ENCODE assay signal across 9 cellular contexts in genomic region chr3:69250014-69250413, GRCh38.
DNase-seq lines count a peak whose midpoint lies in the region; ATAC-seq and TF ChIP-seq lines count a peak whose summit lies in the region.
"Had no signal": no experiment of that assay in that cellular context is flagged by ENCODE, and none has a peak within 500 bp of the region (broad histone marks: within the 10 kb centered on the region; RNA-seq: fewer than 3 reads in every experiment).

No MANE protein-coding gene starts in this region.

- H3K27ac ChIP-seq in spleen (no peak overlapping the region), breast epithelium (no peak overlapping the region)

- peaks cover 23% of the 10 kb centered on the region for H3K4me1 ChIP-seq in ES-I3 (ENCODE audit: insufficient read depth, low read length)
- no peaks in the 10 kb centered on the region for H3K4me1 ChIP-seq in spleen
- no peaks in the 10 kb centered on the region for H3K4me1 ChIP-seq in breast epithelium

- TF ChIP-seq CTCF in omental fat pad (IDR thresholded peaks at IDR 0.05) (no peak), spleen (IDR thresholded peaks at IDR 0.05 in 8 of 11, conservative IDR thresholded peaks at IDR 0.05 in 3 of 11) (no peak), breast epithelium (IDR thresholded peaks at IDR 0.05) (no peak)

- intact Hi-C loops in activated CD4-positive, alpha-beta T cell treated with anti-CD3 and anti-CD28 coated beads for 36 hours (cut with DNase I, micrococcal nuclease) = no loop called here
- intact Hi-C loops in spleen (cut with DNase I; ENCODE audit: low total_unique reads) (no loop called here), breast epithelium (cut with DNase I; ENCODE audit: low total_unique reads) (no loop called here)

- POLR2A ChIA-PET in activated CD4-positive, alpha-beta T cell treated with anti-CD3 and anti-CD28 coated beads for 36 hours (lab: Charles Lee) = no interaction called here

- 77 to 91% (median 83%) methylated on average over 8 of the region's 8 CpGs for WGBS in spleen, 5 donors

- peak; percentile 38 for DNase-seq in activated CD4-positive, alpha-beta T cell treated with anti-CD3 and anti-CD28 coated beads for 36 hours
- DNase-seq in fibroblast of gingiva (ENCODE audit: low read depth) (peak; percentile 7), omental fat pad (ENCODE audit: low spot score) (no peak), spleen (no peak), breast epithelium (ENCODE audit: low spot score in 2 of 2) (no peak)
- DNase-seq: upper lobe of left lung had no signal

- H3K36me3 ChIP-seq in ES-I3 (ENCODE audit: insufficient read depth, low read length) (no peaks in the 10 kb centered on the region), spleen (peaks cover 0 to 23% (median 0%) of the 10 kb centered on the region in 6 donors), breast epithelium (no peaks in the 10 kb centered on the region)

- H3K27me3 ChIP-seq in spleen (replicated peaks in 1 of 7) (no peaks in the 10 kb centered on the region), breast epithelium (no peaks in the 10 kb centered on the region)
- H3K27me3 ChIP-seq: upper lobe of left lung had no signal

- H3K36me3 Mint-ChIP-seq in activated CD4-positive, alpha-beta T cell treated with anti-CD3 and anti-CD28 coated beads for 36 hours (ENCODE audit: low read depth) = no peaks in the 10 kb centered on the region

- H3K9me3 Mint-ChIP-seq in activated CD4-positive, alpha-beta T cell treated with anti-CD3 and anti-CD28 coated beads for 36 hours (ENCODE audit: low read depth) = no peaks in the 10 kb centered on the region

- no peak overlapping the region for H3K27ac Mint-ChIP-seq in activated CD4-positive, alpha-beta T cell treated with anti-CD3 and anti-CD28 coated beads for 36 hours

- no peaks in the 10 kb centered on the region for H3K27me3 Mint-ChIP-seq in activated CD4-positive, alpha-beta T cell treated with anti-CD3 and anti-CD28 coated beads for 36 hours

- H3K4me3 ChIP-seq in spleen = no peak overlapping the region
- peak overlapping the region in 1 of 3 donors; percentile 23 for H3K4me3 ChIP-seq in breast epithelium

- H3K9ac ChIP-seq in ES-I3 (ENCODE audit: low read depth, low read length) = peak overlapping the region; percentile 37; the same call in 1 of the 2 replicates

- peak; percentile 58 for ATAC-seq in activated CD4-positive, alpha-beta T cell treated with anti-CD3 and anti-CD28 coated beads for 36 hours
- ATAC-seq in omental fat pad (ENCODE audit: low FRiP score) (peak; percentile 46), GM18873 (IDR thresholded peaks at IDR 0.05; ENCODE audit: low FRiP score, unreplicated experiment) (no peak), HG02884 (IDR thresholded peaks at IDR 0.05; ENCODE audit: unreplicated experiment) (no peak)

- peaks cover 3% of the 10 kb centered on the region for H3K4me1 Mint-ChIP-seq in activated CD4-positive, alpha-beta T cell treated with anti-CD3 and anti-CD28 coated beads for 36 hours

- no peak for TF ChIP-seq POLR2A in spleen (IDR thresholded peaks at IDR 0.05)
- no peak for TF ChIP-seq POLR2A in breast epithelium (IDR thresholded peaks at IDR 0.05)

- H3K9me3 ChIP-seq in ES-I3 (ENCODE audit: control insufficient read depth, insufficient read depth, low read length) (no peaks in the 10 kb centered on the region), spleen (no peaks in the 10 kb centered on the region), breast epithelium (no peaks in the 10 kb centered on the region)
- H3K9me3 ChIP-seq: upper lobe of left lung had no signal

- CTCF ChIA-PET in activated CD4-positive, alpha-beta T cell treated with anti-CD3 and anti-CD28 coated beads for 36 hours (lab: Charles Lee) = interaction anchor here (0.9 to 2.4 kb wide), 6 partner anchors 13 to 183 kb away, joined by 3 to 13 read pairs (median 4); no protein-coding TSS in a partner anchor

- no peak overlapping the region for H3K4me3 Mint-ChIP-seq in activated CD4-positive, alpha-beta T cell treated with anti-CD3 and anti-CD28 coated beads for 36 hours

Comparison
In these comparisons a context has a peak if more than half of its experiments do, and no peak if none do; other contexts are left out.
1. ATAC-seq: peak in activated CD4-positive, alpha-beta T cell treated with anti-CD3 and anti-CD28 coated beads for 36 hours (single experiment) and omental fat pad (single experiment); none in GM18873 (single experiment) and HG02884 (single experiment).
2. DNase-seq: peak in activated CD4-positive, alpha-beta T cell treated with anti-CD3 and anti-CD28 coated beads for 36 hours (single experiment) and fibroblast of gingiva (single experiment); none in omental fat pad (single experiment), spleen (single experiment) and breast epithelium (0 of 2).